In genomic region chr17:39939588-39940419, GRCh38 we compare ENCODE assay signal across 9 cellular contexts. TPM values are rescaled to one million over a fixed set of nuclear protein-coding genes. Genes with fewer than 3 reads are reported as not detected.
A peak's percentile ranks its signal among the peaks of the same experiment; 100 is the strongest.
DNase-seq lines count a peak whose midpoint lies in the region; ATAC-seq lines count a peak whose summit lies in the region.
"Had no signal": no experiment of that assay in that cellular context is flagged by ENCODE, and none has a peak within 500 bp of the region (broad histone marks: within the 10 kb centered on the region; RNA-seq: fewer than 3 reads in every experiment).

No MANE protein-coding gene starts in this region.

- ATAC-seq in GM19397 (IDR thresholded peaks at IDR 0.05; ENCODE audit: unreplicated experiment): peak; percentile 44
- ATAC-seq in GM19351 (IDR thresholded peaks at IDR 0.05; ENCODE audit: unreplicated experiment): no peak
- no peak for ATAC-seq in HG02973 (IDR thresholded peaks at IDR 0.05; ENCODE audit: unreplicated experiment)
- no peak for ATAC-seq in HG03520 (IDR thresholded peaks at IDR 0.05; ENCODE audit: unreplicated experiment)

- DNase-seq in Caki2 (ENCODE audit: low read depth) (peak; percentile 40), NCI-H2171 treated with DMSO at 0.1 percent for 48 hours (lab: John Stamatoyannopoulos, UW) (peak; percentile 78), kidney tubule cell (ENCODE audit: low spot score) (peak; percentile 89)
- peak; percentile 38 for DNase-seq in activated naive CD4-positive, alpha-beta T cell treated with anti-CD3 and anti-CD28 coated beads, Interleukin-2, amount 50 U/mL, for 16 hours

- in situ Hi-C loops in Caki2 (cut with HindIII; ENCODE audit: low pct_unique_long_range_greater_than_20kb, low sequenced_read_pairs): no loop called here

RNA-seq across cellular contexts. Expression of gene LRRC3C, which starts 12.3 kb away (rescaled TPM):
- total RNA-seq in Caki2 (2014; rRNA removed; shearing (Covaris generic); ENCODE audit: low replicate concordance): not detected in 2 replicates
- total RNA-seq: T-helper 1 cell treated with Interleukin-12 subunit alpha and Interleukin-12 subunit beta and Interleukin-4 antibody, amounts not matched to agents 30 ng/mL and 1 ng/mL, for 36 hours had no signal

RNA-seq across cellular contexts. Expression of gene ORMDL3, which starts 12.4 kb away (rescaled TPM):
- 41.3 and 70.3 TPM in 2 replicates for total RNA-seq in Caki2 (2014; rRNA removed; shearing (Covaris generic); ENCODE audit: low replicate concordance)

RNA-seq across cellular contexts. Expression of gene GSDMB, which starts 21.4 kb away (rescaled TPM):
- total RNA-seq in Caki2 (2014; rRNA removed; shearing (Covaris generic); ENCODE audit: low replicate concordance): 0.06 and 0.41 TPM in 2 replicates

RNA-seq across cellular contexts. Expression of gene GSDMA, which starts 23.0 kb away (rescaled TPM):
- not detected in 2 replicates for total RNA-seq in Caki2 (2014; rRNA removed; shearing (Covaris generic); ENCODE audit: low replicate concordance)

RNA-seq across cellular contexts. Expression of gene PSMD3, which starts 40.8 kb away (rescaled TPM):
- total RNA-seq in Caki2 (2014; rRNA removed; shearing (Covaris generic); ENCODE audit: low replicate concordance): 170 and 200 TPM in 2 replicates

Comparison
In these comparisons a context has a peak if more than half of its experiments do, and no peak if none do; other contexts are left out.
1. DNase-seq: peak in every context shown above with its lines; median percentile 89 in kidney tubule cell; 78 in NCI-H2171 treated with DMSO at 0.1 percent for 48 hours; 40 in Caki2; 38 in activated naive CD4-positive, alpha-beta T cell treated with anti-CD3 and anti-CD28 coated beads, Interleukin-2, amount 50 U/mL, for 16 hours.